19 cellular contexts compared by ENCODE assay signal in the genomic region with DNA sequence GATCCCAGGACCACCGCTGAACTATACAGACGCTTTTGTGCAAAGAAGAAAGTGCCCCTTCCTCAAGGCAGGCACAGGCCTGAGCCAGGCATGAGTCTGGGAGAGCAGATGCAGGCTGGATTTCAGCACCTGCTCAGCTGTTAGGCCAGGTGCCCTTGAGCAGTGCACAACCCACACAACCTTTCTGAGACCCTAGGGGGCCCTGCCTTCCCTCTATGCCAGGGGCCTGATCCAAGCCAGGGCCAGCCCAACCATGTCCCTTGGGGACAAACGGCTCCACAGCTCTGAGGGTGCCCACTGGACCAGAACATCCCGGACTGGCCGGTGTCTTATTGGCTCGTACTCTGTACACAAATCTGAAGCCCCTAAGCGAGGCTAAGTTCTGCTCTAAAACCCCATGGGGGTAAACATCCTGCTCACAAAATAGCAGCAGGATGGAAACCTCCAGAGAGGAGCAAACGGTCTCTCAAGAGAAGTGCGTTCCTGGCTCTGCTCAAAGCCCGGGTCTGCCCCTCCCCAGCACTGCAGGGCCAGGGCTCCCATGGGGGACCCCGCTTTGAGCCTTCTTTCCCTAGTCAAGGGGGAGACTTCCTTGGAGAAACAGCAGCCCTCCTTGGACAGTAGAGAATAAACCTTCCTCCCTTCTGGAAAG.
DNase-seq lines count a peak whose midpoint lies in the region; ATAC-seq and TF ChIP-seq lines count a peak whose summit lies in the region.
"Had no signal": no experiment of that assay in that cellular context is flagged by ENCODE, and none has a peak within 500 bp of the region (broad histone marks: within the 10 kb centered on the region; RNA-seq: fewer than 3 reads in every experiment).

No MANE protein-coding gene starts in this region.

- H2BK20ac ChIP-seq in H9 (ENCODE audit: low read depth, low read length, poor library complexity, severe bottlenecking), result no peak overlapping the region

- H3K4me1 Mint-ChIP-seq in H9, result peaks cover 32 to 33% of the 10 kb centered on the region in 2 experiments
- no peaks in the 10 kb centered on the region for H3K4me1 Mint-ChIP-seq in stimulated activated memory B cell treated with anti-CD40 and anti-IgM and Interleukin-4, amounts not matched to agents 10 μg/mL and 1 μg/mL and 100 μg/mL, for 72 hours

- H3K79me1 ChIP-seq in H9 (ENCODE audit: insufficient read depth, low read depth, low read length, poor library complexity, severe bottlenecking), result no peaks in the 10 kb centered on the region

- H3K4me3 Mint-ChIP-seq in H9, result no peak overlapping the region
- H3K4me3 Mint-ChIP-seq in stimulated activated memory B cell treated with anti-CD40 and anti-IgM and Interleukin-4, amounts not matched to agents 10 μg/mL and 1 μg/mL and 100 μg/mL, for 72 hours, result no peak overlapping the region
- H3K4me3 Mint-ChIP-seq: HFFc6 had no signal

- no peak overlapping the region for H4K8ac ChIP-seq in H9 (replicated peaks; ENCODE audit: insufficient read length, low read depth, low read length)

- no peak overlapping the region for H4K5ac ChIP-seq in H9 (ENCODE audit: insufficient read length, low read depth, low read length)

- H3K9me2 ChIP-seq in OCI-LY7 (ENCODE audit: insufficient read depth, low read length), result no peaks in the 10 kb centered on the region

- no peak overlapping the region for H3T11ph ChIP-seq in H9 (ENCODE audit: low read length)

- no TSS peak for BruUV-seq in OCI-LY7 (replicated peaks; lab: Mats Ljungman, UMichigan)

- H3K23ac ChIP-seq in H9 (ENCODE audit: insufficient read length, low read depth, low read length), result no peak overlapping the region

- no peak overlapping the region; the same call in 1 of the 2 replicates for H3K14ac ChIP-seq in H9 (ENCODE audit: insufficient read depth, low read length)

- no peak for ATAC-seq in lower lobe of right lung
- peak; percentile 33 for ATAC-seq in sciatic nerve
- ATAC-seq in stimulated activated memory B cell treated with anti-CD40 and anti-IgM and Interleukin-4, amounts not matched to agents 10 μg/mL and 1 μg/mL and 100 μg/mL, for 72 hours, result no peak
- ATAC-seq in HG03025 (IDR thresholded peaks at IDR 0.05; ENCODE audit: low FRiP score, unreplicated experiment), result no peak
- ATAC-seq: GM12878, Panc1, SK-N-SH treated with all-trans-retinoic acid at 6 μM for 48 hours had no signal

- DNase-seq in H9 (no peak), OCI-LY7 (ENCODE audit: low spot score) (peak; percentile 53), lower lobe of right lung (peak; percentile 41), sciatic nerve (ENCODE audit: low spot score) (peak; percentile 42), dermis blood vessel endothelial cell (no peak)
- DNase-seq: BE2C, EL, HFFc6, NCI-H1417 treated with DMSO at 0.1 percent for 48 hours, NCI-H2029, NCI-H2171 treated with DMSO at 0.1 percent for 48 hours, NCI-H774, Right ventricle myocardium superior had no signal

- no peak overlapping the region for H3K56ac ChIP-seq in H9 (ENCODE audit: insufficient read length, low read depth, low read length)

- H3K4ac ChIP-seq in H9 (ENCODE audit: low read depth, low read length), result no peak overlapping the region

- H3K4me1 ChIP-seq in H9 (ENCODE audit: insufficient read depth, low read length), result no peaks in the 10 kb centered on the region; the same call in 1 of the 2 replicates
- peaks cover 10% of the 10 kb centered on the region for H3K4me1 ChIP-seq in OCI-LY7 (ENCODE audit: insufficient read depth, low read length, poor library complexity, severe bottlenecking)
- no peaks in the 10 kb centered on the region for H3K4me1 ChIP-seq in lower lobe of right lung
- H3K4me1 ChIP-seq: BE2C had no signal

- intact Hi-C loops in OCI-LY7 (cut with micrococcal nuclease; ENCODE audit: unreplicated experiment) (no loop called here), lower lobe of right lung (cut with DNase I) (no loop called here), sciatic nerve (cut with DNase I) (no loop called here)

- no peaks in the 10 kb centered on the region for H3K36me3 ChIP-seq in OCI-LY7 (ENCODE audit: insufficient read depth, low read length)
- no peaks in the 10 kb centered on the region for H3K36me3 ChIP-seq in lower lobe of right lung
- H3K36me3 ChIP-seq: BE2C had no signal

- H3K27ac Mint-ChIP-seq in H9, result peak overlapping the region; percentile 55 to 90 (median 88); a peak in 4 of 7 replicates
- no peak overlapping the region for H3K27ac Mint-ChIP-seq in stimulated activated memory B cell treated with anti-CD40 and anti-IgM and Interleukin-4, amounts not matched to agents 10 μg/mL and 1 μg/mL and 100 μg/mL, for 72 hours
- H3K27ac Mint-ChIP-seq: HFFc6, IgD-negative memory B cell had no signal

- whole genome bisulfite sequencing in H9 (ENCODE audit: extremely low coverage, insufficient read length, low lambda C conversion rate), result no CpG with 5 or more reads among the region's 11 CpGs

- POLR2A ChIA-PET in OCI-LY7 (lab: Charles Lee), result no interaction called here

- H2BK120ac ChIP-seq in H9 (ENCODE audit: low read depth, low read length, poor library complexity, severe bottlenecking), result no peak overlapping the region

- H3K23me2 ChIP-seq in H9 (ENCODE audit: insufficient read length, low read depth, low read length, poor library complexity, severe bottlenecking), result no peaks in the 10 kb centered on the region

- H4K20me1 ChIP-seq in H9 (ENCODE audit: control insufficient read depth, insufficient read depth, insufficient read length), result no peaks in the 10 kb centered on the region
- no peaks in the 10 kb centered on the region for H4K20me1 ChIP-seq in OCI-LY7 (ENCODE audit: insufficient read depth, low read length)

- H2BK12ac ChIP-seq in H9 (ENCODE audit: insufficient read length, low read depth, low read length), result peak overlapping the region; percentile 4

- H3K27me3 ChIP-seq in H9 (ENCODE audit: insufficient read depth, low read length) (no peaks in the 10 kb centered on the region), lower lobe of right lung (ENCODE audit: low read depth) (peaks cover 35% of the 10 kb centered on the region)
- H3K27me3 ChIP-seq: BE2C had no signal

- no peak overlapping the region for H2BK15ac ChIP-seq in H9 (ENCODE audit: low read depth, low read length)

- H4K91ac ChIP-seq in H9 (ENCODE audit: insufficient read length, low read depth, low read length), result no peak overlapping the region

- no peaks in the 10 kb centered on the region for H3K79me2 ChIP-seq in H9 (ENCODE audit: insufficient read depth, low read length)
- no peaks in the 10 kb centered on the region for H3K79me2 ChIP-seq in OCI-LY7 (ENCODE audit: insufficient read depth, low read depth, low read length)

- H3K27ac ChIP-seq in H9 (ENCODE audit: insufficient read length, low read depth, low read length) (no peak overlapping the region), OCI-LY7 (ENCODE audit: low read depth, low read length, poor library complexity, severe bottlenecking) (no peak overlapping the region), lower lobe of right lung (no peak overlapping the region)

- H2AFZ ChIP-seq in H9 (ENCODE audit: low read length) (no peak overlapping the region), OCI-LY7 (ENCODE audit: low read length) (no peak overlapping the region)

- H3K4me2 ChIP-seq in H9 (ENCODE audit: insufficient read depth, insufficient read length, low read length) (peak overlapping the region; percentile 13), OCI-LY7 (ENCODE audit: low read length) (peak overlapping the region; percentile 42)

- H3K36me3 Mint-ChIP-seq in H9 (ENCODE audit: insufficient read depth in 1 of 3, low read depth in 3 of 3), result peaks cover 1 to 12% (median 3%) of the 10 kb centered on the region in 3 experiments; a peak in 3 of 7 replicates
- H3K36me3 Mint-ChIP-seq in stimulated activated memory B cell treated with anti-CD40 and anti-IgM and Interleukin-4, amounts not matched to agents 10 μg/mL and 1 μg/mL and 100 μg/mL, for 72 hours, result no peaks in the 10 kb centered on the region
- H3K36me3 Mint-ChIP-seq: IgD-negative memory B cell had no signal

- TF ChIP-seq CTCF in H9 (conservative IDR thresholded peaks at IDR 0.05) (no peak), OCI-LY7 (conservative IDR thresholded peaks at IDR 0.05; ENCODE audit: low read length) (no peak), lower lobe of right lung (IDR thresholded peaks at IDR 0.05) (no peak)

- H2AK5ac ChIP-seq in H9 (ENCODE audit: insufficient read length, low read length), result no peak overlapping the region

- no peak overlapping the region for H3K9ac ChIP-seq in H9 (ENCODE audit: extremely low read depth, insufficient read length, low read length)

- H3K9me3 ChIP-seq in H9 (ENCODE audit: control insufficient read depth, low read depth, low read length) (no peaks in the 10 kb centered on the region), OCI-LY7 (ENCODE audit: low read length) (no peaks in the 10 kb centered on the region), lower lobe of right lung (no peaks in the 10 kb centered on the region)
- H3K9me3 ChIP-seq: BE2C had no signal

- H3K27me3 Mint-ChIP-seq in H9 (ENCODE audit: low read depth), result peaks cover 21% of the 10 kb centered on the region
- peaks cover 22% of the 10 kb centered on the region for H3K27me3 Mint-ChIP-seq in stimulated activated memory B cell treated with anti-CD40 and anti-IgM and Interleukin-4, amounts not matched to agents 10 μg/mL and 1 μg/mL and 100 μg/mL, for 72 hours

- no peak overlapping the region for H2BK5ac ChIP-seq in H9 (ENCODE audit: insufficient read length, low read length)

- CTCF ChIA-PET in OCI-LY7 (lab: Charles Lee; ENCODE audit: unreplicated experiment), result no interaction called here

- H3K18ac ChIP-seq in H9 (ENCODE audit: insufficient read length, low read depth, low read length), result peak overlapping the region; percentile 15

- peaks cover 14% of the 10 kb centered on the region in 2 experiments for H3K9me3 Mint-ChIP-seq in H9
- peaks cover 12% of the 10 kb centered on the region for H3K9me3 Mint-ChIP-seq in stimulated activated memory B cell treated with anti-CD40 and anti-IgM and Interleukin-4, amounts not matched to agents 10 μg/mL and 1 μg/mL and 100 μg/mL, for 72 hours

- H3K4me3 ChIP-seq in OCI-LY7 (ENCODE audit: low read depth, low read length, poor library complexity, severe bottlenecking) (no peak overlapping the region), lower lobe of right lung (no peak overlapping the region)
- H3K4me3 ChIP-seq: GM12878 had no signal

Comparison
In these comparisons a context has a peak if more than half of its experiments do, and no peak if none do; other contexts are left out.
1. DNase-seq: peak in OCI-LY7 (single experiment), lower lobe of right lung (single experiment) and sciatic nerve (single experiment); none in H9 (single experiment) and dermis blood vessel endothelial cell (single experiment).